In genomic region chr3:182962162-182962561, GRCh38 we compare ENCODE assay signal across 14 cellular contexts. TPM values are rescaled to one million over a fixed set of nuclear protein-coding genes. Genes with fewer than 3 reads are reported as not detected.
DNase-seq lines count a peak whose midpoint lies in the region; ATAC-seq, FAIRE-seq and TF ChIP-seq lines count a peak whose summit lies in the region.
"Had no signal": no experiment of that assay in that cellular context is flagged by ENCODE, and none has a peak within 500 bp of the region (broad histone marks: within the 10 kb centered on the region; RNA-seq: fewer than 3 reads in every experiment).

No MANE protein-coding gene starts in this region.

- peak; percentile 18 for FAIRE-seq in GM19239 (lab: Jason Lieb, UNC)

- no peaks in the 10 kb centered on the region for H3K27me3 ChIP-seq in left ventricle myocardium inferior (ENCODE audit: low read depth)
- no peaks in the 10 kb centered on the region for H3K27me3 ChIP-seq in prostate gland (replicated peaks; ENCODE audit: insufficient read depth)
- H3K27me3 ChIP-seq: uterus had no signal

- no peak for TF ChIP-seq CTCF in left ventricle myocardium inferior (IDR thresholded peaks at IDR 0.05; ENCODE audit: borderline replicate concordance)
- TF ChIP-seq CTCF in prostate gland (IDR thresholded peaks at IDR 0.05), result no peak

- H3K4me1 ChIP-seq in left ventricle myocardium inferior (peaks cover 40% of the 10 kb centered on the region), prostate gland (replicated peaks) (no peaks in the 10 kb centered on the region)
- H3K4me1 ChIP-seq: uterus had no signal

- no peak for TF ChIP-seq POLR2A in prostate gland (IDR thresholded peaks at IDR 0.05)

- intact Hi-C loops in left ventricle myocardium inferior (cut with micrococcal nuclease) (no loop called here), prostate gland (cut with DNase I) (loop anchor here (5.0 kb wide), 1 partner anchor 135 kb away; the partner anchor contains the start of gene MCCC1)

- no peaks in the 10 kb centered on the region for H3K9me3 ChIP-seq in left ventricle myocardium inferior (replicated peaks)
- no peaks in the 10 kb centered on the region for H3K9me3 ChIP-seq in prostate gland
- H3K9me3 ChIP-seq: uterus had no signal

- no peak for ATAC-seq in GM21786 (IDR thresholded peaks at IDR 0.05; ENCODE audit: unreplicated experiment)
- ATAC-seq in GM21515 (IDR thresholded peaks at IDR 0.05; ENCODE audit: unreplicated experiment), result no peak
- ATAC-seq: T-cell had no signal

- no peak overlapping the region for H3K4me3 ChIP-seq in left ventricle myocardium inferior
- H3K4me3 ChIP-seq in prostate gland, result no peak overlapping the region
- H3K4me3 ChIP-seq: uterus had no signal

- peak overlapping the region; percentile 63 for H3K27ac ChIP-seq in angular gyrus (ENCODE audit: low read depth, low read length)
- peak overlapping the region; percentile 31 for H3K27ac ChIP-seq in left ventricle myocardium inferior (replicated peaks)
- H3K27ac ChIP-seq in prostate gland, result peak overlapping the region; percentile 21 to 25

- H3K36me3 ChIP-seq in left ventricle myocardium inferior, result peaks cover 15% of the 10 kb centered on the region
- H3K36me3 ChIP-seq in prostate gland, result no peaks in the 10 kb centered on the region
- H3K36me3 ChIP-seq: uterus had no signal

- no peak for DNase-seq in GM19239 (ENCODE audit: insufficient read length, low spot score)
- no peak for DNase-seq in left ventricle myocardium inferior
- peak; percentile 24 for DNase-seq in prostate gland (ENCODE audit: low spot score)
- DNase-seq in NK-92 (lab: John Stamatoyannopoulos, UW; ENCODE audit: unreplicated experiment), result no peak
- DNase-seq in SK-N-DZ (ENCODE audit: low spot score), result no peak
- DNase-seq: activated CD4-positive, alpha-beta T cell treated with anti-CD3 and anti-CD28 coated beads for 4 hours; central memory CD4-positive, alpha-beta T cell; NCI-H2227 treated with DMSO at 0.1 percent for 48 hours; stimulated activated CD4-positive, alpha-beta T cell treated with anti-CD3 and anti-CD28 coated beads, Interleukin-2, amount 100 ng/mL, for 24 hours; T-cell had no signal

RNA-seq across cellular contexts. Expression of gene DCUN1D1, which starts 18.2 kb away (rescaled TPM):
- total RNA-seq in left ventricle myocardium inferior (31.7 TPM), prostate gland (10 to 100 TPM; 25.5 to 25.6 TPM)
- polyA plus RNA-seq in SK-N-DZ (2014; cell fraction: cytosol; rRNA removed), result 22.6 and 23.0 TPM in 2 replicates
- 12.9 and 18.9 TPM in 2 replicates for polyA plus RNA-seq in SK-N-DZ (2014; cell fraction: nucleus; rRNA removed)
